In the genomic region with DNA sequence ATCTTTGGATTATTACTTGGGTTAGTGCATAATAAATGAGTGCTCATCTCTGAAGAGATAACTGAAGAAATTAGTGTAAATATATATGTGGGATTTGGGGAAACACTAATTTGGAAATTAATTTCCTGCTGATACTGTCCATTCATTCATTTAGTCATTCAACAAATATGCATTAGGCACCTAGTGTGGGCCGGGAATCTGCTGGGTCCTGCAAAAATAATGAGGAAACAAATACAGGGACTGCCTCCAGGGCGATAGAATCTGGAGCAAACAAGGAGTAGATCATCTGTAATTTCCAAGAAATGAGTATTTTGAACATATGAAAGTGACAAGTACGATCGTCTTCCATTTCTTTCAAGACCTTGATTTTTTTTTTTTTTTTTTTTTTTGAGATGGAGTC, we compare ENCODE assay signal across 30 cellular contexts.
"Had no signal": no experiment of that assay in that cellular context is flagged by ENCODE, and none has a peak within 500 bp of the region (broad histone marks: within the 10 kb centered on the region; RNA-seq: fewer than 3 reads in every experiment).

No MANE protein-coding gene starts in this region.

- H3K36me3 ChIP-seq: neural progenitor cell, ovary, spleen, stomach, thoracic aorta, thyroid gland, tibial nerve, upper lobe of left lung, vagina had no signal

- H3K9me3 Mint-ChIP-seq: nephron, neural progenitor cell had no signal

- H3K27ac Mint-ChIP-seq: natural killer cell; nephron; neural progenitor cell; progenitor cell of endocrine pancreas; stimulated activated naive B cell treated with anti-CD40 and anti-IgM and Interleukin-4, amounts not matched to agents 10 μg/mL and 1 μg/mL and 100 μg/mL, for 72 hours; stimulated activated naive CD8-positive, alpha-beta T cell treated with anti-CD3 and anti-CD28 coated beads, Interleukin-15, Interleukin-2, amounts not matched to agents 100 ng/mL and 50 ng/mL, for 24 hours had no signal

- DNase-seq: natural killer cell; occipital lobe; ovary; posterior cingulate gyrus; psoas muscle; right cardiac atrium; spleen; stimulated activated CD4-positive, alpha-beta T cell treated with anti-CD3 and anti-CD28 coated beads, Interleukin-12 subunit alpha, Interleukin-12 subunit beta, amount 100 ng/mL, for 4 hours; stimulated activated CD4-positive, alpha-beta T cell treated with anti-CD3 and anti-CD28 coated beads, Interleukin-1b, Interleukin-23, amount 100 ng/mL, for 48 hours; stimulated activated CD4-positive, alpha-beta T cell treated with anti-CD3 and anti-CD28 coated beads, Interleukin-4, amount 100 ng/mL, for 1 hour; stimulated activated CD4-positive, alpha-beta T cell treated with anti-CD3 and anti-CD28 coated beads, Interleukin-4, amount 100 ng/mL, for 4 hours; stimulated activated CD8-positive, alpha-beta memory T cell treated with anti-CD3 and anti-CD28 coated beads, Interleukin-4, amount 100 ng/mL, for 48 hours; stimulated activated naive B cell treated with anti-CD40 and anti-IgM and Interleukin-4, amounts not matched to agents 10 μg/mL and 1 μg/mL and 100 μg/mL, for 72 hours; stimulated activated naive CD4-positive, alpha-beta T cell treated with Interleukin-2 at 50 U/mL for 16 hours; stomach; thyroid gland; trophoblast cell; upper lobe of left lung had no signal

- H3K4me1 ChIP-seq: neural progenitor cell, parathyroid adenoma, psoas muscle, spleen, stomach, thyroid gland, tibial nerve, upper lobe of left lung, vagina had no signal

- H3K9me3 ChIP-seq: ovary, psoas muscle, spleen, stomach, thoracic aorta, thyroid gland, tibial nerve, upper lobe of left lung, vagina had no signal

- H3K27ac ChIP-seq: neural progenitor cell, ovary, parathyroid adenoma, psoas muscle, skin epidermis, spleen, stomach, thoracic aorta, thyroid gland, tibial nerve, upper lobe of left lung, vagina had no signal

- H3K36me3 Mint-ChIP-seq: natural killer cell; stimulated activated naive B cell treated with anti-CD40 and anti-IgM and Interleukin-4, amounts not matched to agents 10 μg/mL and 1 μg/mL and 100 μg/mL, for 72 hours had no signal

- H3K4me1 Mint-ChIP-seq: natural killer cell; neural progenitor cell; stimulated activated naive B cell treated with anti-CD40 and anti-IgM and Interleukin-4, amounts not matched to agents 10 μg/mL and 1 μg/mL and 100 μg/mL, for 72 hours had no signal

- H3K4me3 Mint-ChIP-seq: natural killer cell; nephron; neural progenitor cell; stimulated activated naive B cell treated with anti-CD40 and anti-IgM and Interleukin-4, amounts not matched to agents 10 μg/mL and 1 μg/mL and 100 μg/mL, for 72 hours; stimulated activated naive CD8-positive, alpha-beta T cell treated with anti-CD3 and anti-CD28 coated beads, Interleukin-15, Interleukin-2, amounts not matched to agents 100 ng/mL and 50 ng/mL, for 24 hours had no signal

- ATAC-seq: natural killer cell; psoas muscle; right cardiac atrium; sciatic nerve; stimulated activated naive B cell treated with anti-CD40 and anti-IgM and Interleukin-4, amounts not matched to agents 10 μg/mL and 1 μg/mL and 100 μg/mL, for 72 hours had no signal

- H3K27me3 ChIP-seq: neural progenitor cell, ovary, spleen, stomach, thyroid gland, tibial nerve, upper lobe of left lung, vagina had no signal

- FAIRE-seq: urothelium cell line had no signal

- H3K4me3 ChIP-seq: neural progenitor cell, ovary, psoas muscle, skin epidermis, smooth muscle cell, spleen, stomach, thoracic aorta, thyroid gland, tibial nerve, upper lobe of left lung, vagina had no signal

- H3K27me3 Mint-ChIP-seq: progenitor cell of endocrine pancreas; stimulated activated naive B cell treated with anti-CD40 and anti-IgM and Interleukin-4, amounts not matched to agents 10 μg/mL and 1 μg/mL and 100 μg/mL, for 72 hours; stimulated activated naive CD8-positive, alpha-beta T cell treated with anti-CD3 and anti-CD28 coated beads, Interleukin-15, Interleukin-2, amounts not matched to agents 100 ng/mL and 50 ng/mL, for 24 hours had no signal
